In the genomic region with DNA sequence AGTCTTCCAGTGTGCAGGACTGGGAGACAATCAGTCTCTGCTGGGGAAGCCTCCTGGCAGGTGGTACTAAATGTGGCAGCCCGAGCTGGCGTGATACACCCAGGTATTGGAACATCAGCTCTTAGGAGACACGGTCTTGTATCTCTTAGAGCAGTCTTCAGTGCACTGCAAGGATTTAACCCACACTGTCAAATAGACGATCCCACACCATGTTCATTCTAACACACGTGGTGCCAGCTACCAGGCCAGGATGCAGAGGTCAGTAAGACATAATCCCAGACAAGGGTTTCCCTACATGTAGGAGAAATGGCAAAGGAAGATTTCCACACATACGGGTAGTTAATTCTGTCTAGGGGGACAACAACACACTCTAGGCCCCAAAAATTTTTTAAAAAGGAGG, we compare ENCODE assay signal across 17 cellular contexts. TPM values are rescaled to one million over a fixed set of nuclear protein-coding genes. Genes with fewer than 3 reads are reported as not detected.
"Had no signal": no experiment of that assay in that cellular context is flagged by ENCODE, and none has a peak within 500 bp of the region (broad histone marks: within the 10 kb centered on the region; RNA-seq: fewer than 3 reads in every experiment).

No MANE protein-coding gene starts in this region.

- H3K9me3 Mint-ChIP-seq: naive thymus-derived CD8-positive, alpha-beta T cell; type B pancreatic cell had no signal

- H3K4me3 ChIP-seq: lower lobe of right lung had no signal

- H3K27ac Mint-ChIP-seq: type B pancreatic cell had no signal

- ATAC-seq: esophagus mucosa; lower lobe of right lung; naive thymus-derived CD8-positive, alpha-beta T cell; sciatic nerve had no signal

- H3K27me3 ChIP-seq: brain microvascular endothelial cell had no signal

- H3K27ac ChIP-seq: brain microvascular endothelial cell, lower lobe of right lung had no signal

- DNase-seq: activated CD4-positive, alpha-beta T cell treated with anti-CD3 and anti-CD28 coated beads for 1 hour; activated naive CD4-positive, alpha-beta T cell; activated T-cell treated with anti-CD3 and anti-CD28 coated beads, Interleukin-2, amount 50 U/mL, for 1 hour; brain microvascular endothelial cell; hippocampal formation; Right ventricle myocardium superior; SK-N-SH; stimulated activated CD4-positive, alpha-beta T cell treated with anti-CD3 and anti-CD28 coated beads, Interleukin-12 subunit alpha, Interleukin-12 subunit beta, amount 100 ng/mL, for 4 hours; stimulated activated naive CD4-positive, alpha-beta T cell treated with Interleukin-2 at 50 U/mL for 16 hours had no signal

- H3K27me3 Mint-ChIP-seq: naive thymus-derived CD8-positive, alpha-beta T cell; type B pancreatic cell had no signal

- H3K4me3 Mint-ChIP-seq: naive thymus-derived CD8-positive, alpha-beta T cell; type B pancreatic cell had no signal

- H3K9me3 ChIP-seq: lower lobe of right lung, SK-N-SH had no signal

RNA-seq across cellular contexts. Expression of a gene that starts 18.7 kb away (rescaled TPM):
- total RNA-seq: dermis microvascular lymphatic vessel endothelial cell, glomerular endothelial cell, pulmonary artery endothelial cell had no signal
